In genomic region chr2:241703128-241703604, GRCh38 we compare ENCODE assay signal across 7 cellular contexts. TPM values are rescaled to one million over a fixed set of nuclear protein-coding genes. Genes with fewer than 3 reads are reported as not detected.
A peak's percentile ranks its signal among the peaks of the same experiment; 100 is the strongest.
DNase-seq lines count a peak whose midpoint lies in the region; ATAC-seq and TF ChIP-seq lines count a peak whose summit lies in the region.

No MANE protein-coding gene starts in this region.

- no peaks in the 10 kb centered on the region for H3K27me3 ChIP-seq in Peyer's patch
- no peaks in the 10 kb centered on the region for H3K27me3 ChIP-seq in esophagus (ENCODE audit: control insufficient read depth in 1 of 2, insufficient read depth in 2 of 2, low read length in 2 of 2)

- H3K9me3 Mint-ChIP-seq in osteocyte (ENCODE audit: unreplicated experiment): peaks cover 5% of the 10 kb centered on the region

- WGBS in esophagus, 2 donors: 57 to 70% methylated on average over 6 to 7 of the region's 7 CpGs

- H3K27ac ChIP-seq in Peyer's patch (peak overlapping the region in 2 of 4 donors; percentile 93 to 95), esophagus (ENCODE audit: low read depth in 2 of 2, low read length in 1 of 2) (peak overlapping the region in 1 of 2 donors; percentile 66)

- H3K27ac Mint-ChIP-seq in osteocyte (ENCODE audit: unreplicated experiment): peak overlapping the region; percentile 79

- H3K4me1 ChIP-seq in Peyer's patch (peaks cover 0 to 22% (median 11%) of the 10 kb centered on the region in 4 donors), esophagus (ENCODE audit: control insufficient read depth in 2 of 2, insufficient read depth in 2 of 2, low read length in 1 of 2) (peaks cover 0 to 5% of the 10 kb centered on the region in 2 donors)

- no peaks in the 10 kb centered on the region for H3K27me3 Mint-ChIP-seq in osteocyte (ENCODE audit: unreplicated experiment)

- H3K4me1 Mint-ChIP-seq in osteocyte (ENCODE audit: unreplicated experiment): peaks cover 15% of the 10 kb centered on the region

- TF ChIP-seq CTCF in Peyer's patch (IDR thresholded peaks at IDR 0.05): no peak
- TF ChIP-seq CTCF in osteocyte (IDR thresholded peaks at IDR 0.05): no peak

- no peak for TF ChIP-seq POLR2A in Peyer's patch (IDR thresholded peaks at IDR 0.05)

- peaks cover 0 to 29% (median 0%) of the 10 kb centered on the region in 3 donors for H3K36me3 ChIP-seq in Peyer's patch
- H3K36me3 ChIP-seq in esophagus (ENCODE audit: control insufficient read depth in 2 of 2, insufficient read depth in 2 of 2, low read length in 1 of 2): peaks cover 4 to 6% of the 10 kb centered on the region in 2 donors

- H3K4me3 ChIP-seq in Peyer's patch (peak overlapping the region; percentile 65 to 97 (median 86)), esophagus (ENCODE audit: low read depth in 1 of 2, low read length in 2 of 2) (peak overlapping the region; percentile 58 to 91)

- DNase-seq in Peyer's patch: no peak
- DNase-seq in osteocyte (ENCODE audit: extremely low spot score, unreplicated experiment): no peak
- DNase-seq in activated effector memory CD4-positive, alpha-beta T cell treated with anti-CD3 and anti-CD28 coated beads, Interleukin-2, amount 50 U/mL, for 16 hours: no peak
- no peak for DNase-seq in NCI-H1436 treated with DMSO at 0.1 percent for 48 hours (lab: John Stamatoyannopoulos, UW)

- ATAC-seq in GM21447 (IDR thresholded peaks at IDR 0.05; ENCODE audit: unreplicated experiment) (peak; percentile 1), HG03196 (IDR thresholded peaks at IDR 0.05; ENCODE audit: unreplicated experiment) (no peak)

- H3K9me3 ChIP-seq in Peyer's patch (no peaks in the 10 kb centered on the region), esophagus (ENCODE audit: control insufficient read depth in 2 of 2, insufficient read depth in 1 of 2, low read depth in 1 of 2, low read length in 1 of 2) (no peaks in the 10 kb centered on the region)

- H3K4me3 Mint-ChIP-seq in osteocyte (ENCODE audit: unreplicated experiment): peak overlapping the region; percentile 87

- H3K36me3 Mint-ChIP-seq in osteocyte (ENCODE audit: unreplicated experiment): peaks cover 16% of the 10 kb centered on the region

RNA-seq across cellular contexts. Expression of gene ING5, which starts 1.3 kb away (rescaled TPM):
- 100 to 1,000 TPM in 1 of 4 donors, 10 to 100 TPM in 3; 33.1 to 105 (median 73.5) TPM for total RNA-seq in Peyer's patch
- polyA plus RNA-seq in esophagus: 10 to 100 TPM; 15.6 to 36.2 TPM
- 29.4 and 32.0 TPM in 2 replicates for total RNA-seq in osteocyte

RNA-seq across cellular contexts. Expression of gene DTYMK, which starts 16.6 kb away (rescaled TPM):
- 10 to 100 TPM; 14.2 to 23.9 (median 19.2) TPM for total RNA-seq in Peyer's patch
- 10 to 100 TPM; 13.7 to 25.2 TPM for polyA plus RNA-seq in esophagus
- 26.3 and 28.8 TPM in 2 replicates for total RNA-seq in osteocyte

RNA-seq across cellular contexts. Expression of gene D2HGDH, which starts 31.3 kb away (rescaled TPM):
- total RNA-seq in Peyer's patch: 100 to 1,000 TPM in 1 of 4 donors, 10 to 100 TPM in 3; 36.4 to 122 (median 77.7) TPM
- 10 to 100 TPM; 26.2 to 49.1 TPM for polyA plus RNA-seq in esophagus
- total RNA-seq in osteocyte: 32.5 and 36.8 TPM in 2 replicates
